In the genomic region with DNA sequence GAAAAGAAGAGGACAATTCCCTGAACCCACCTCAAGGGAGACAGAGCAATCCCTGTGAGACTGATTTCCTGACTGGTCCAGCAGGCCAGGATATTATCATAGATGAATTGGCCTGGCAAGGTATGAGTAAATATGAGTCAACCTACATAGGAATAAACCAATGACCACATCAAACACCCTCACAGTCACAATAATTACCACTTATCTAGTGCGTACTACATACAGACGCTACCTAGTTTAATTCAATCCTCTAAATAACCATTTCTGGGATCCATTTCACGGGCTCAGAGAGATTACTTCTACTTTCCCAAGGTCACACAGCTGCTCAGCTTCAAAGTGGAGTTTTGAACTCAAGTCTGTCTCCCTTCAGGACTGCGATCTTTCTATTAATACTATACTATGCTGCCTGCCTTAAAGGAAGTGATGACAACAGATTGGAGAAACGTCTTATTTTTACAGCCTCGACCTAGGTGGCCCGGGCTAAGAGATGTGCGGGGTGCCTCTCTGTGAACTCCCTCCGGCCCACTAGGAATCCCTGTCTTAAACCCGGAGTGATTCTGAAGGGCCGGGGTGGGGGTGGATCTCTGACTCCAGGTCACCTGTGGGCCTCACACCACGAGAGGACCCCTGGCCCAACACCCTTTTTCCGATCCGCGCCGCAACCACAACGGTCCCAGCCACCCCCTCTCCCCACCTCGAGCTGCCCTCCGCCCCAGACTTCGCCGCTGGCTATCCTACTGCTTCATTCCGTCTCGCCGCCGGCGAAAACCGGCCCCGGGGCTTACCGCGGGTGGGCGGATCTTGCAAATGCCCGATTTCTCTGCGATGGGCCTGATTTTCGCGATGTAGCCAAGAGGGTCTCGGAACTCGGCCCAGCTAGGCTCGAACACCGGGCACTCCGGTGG, we compare ENCODE assay signal across 8 cellular contexts. TPM values are rescaled to one million over a fixed set of nuclear protein-coding genes. Genes with fewer than 3 reads are reported as not detected.
A peak's percentile ranks its signal among the peaks of the same experiment; 100 is the strongest.
DNase-seq lines count a peak whose midpoint lies in the region; ATAC-seq and TF ChIP-seq lines count a peak whose summit lies in the region.

No MANE protein-coding gene starts in this region.

- H3K4me3 Mint-ChIP-seq in natural killer cell: peak overlapping the region; percentile 95

- no peak for TF ChIP-seq CTCF in natural killer cell (IDR thresholded peaks at IDR 0.05)

- peaks cover 28 to 60% of the 10 kb centered on the region in 2 donors for H3K4me1 Mint-ChIP-seq in natural killer cell

- peak; percentile 1 for DNase-seq in activated CD4-positive, alpha-beta T cell treated with anti-CD3 and anti-CD28 coated beads, Interleukin-2, amount 50 U/mL, for 1 hour
- peak; percentile 17 to 58 for DNase-seq in erythroblast (lab: John Stamatoyannopoulos, UW)
- DNase-seq in natural killer cell: no peak
- DNase-seq in superior temporal gyrus (ENCODE audit: extremely low spot score): no peak
- DNase-seq in medulla oblongata (ENCODE audit: extremely low spot score): no peak

- H3K9me3 ChIP-seq in ES-I3 (ENCODE audit: control insufficient read depth, insufficient read depth, low read length): no peaks in the 10 kb centered on the region

- H3K4me1 ChIP-seq in ES-I3 (ENCODE audit: insufficient read depth, low read length): no peaks in the 10 kb centered on the region; the same call in 1 of the 2 replicates

- H3K36me3 ChIP-seq in ES-I3 (ENCODE audit: insufficient read depth, low read length): no peaks in the 10 kb centered on the region; the same call in 1 of the 2 replicates

- H3K36me3 Mint-ChIP-seq in natural killer cell: no peaks in the 10 kb centered on the region

- peak overlapping the region; percentile 97 to 98 for H3K27ac Mint-ChIP-seq in natural killer cell

- intact Hi-C loops in natural killer cell (cut with micrococcal nuclease): no loop called here

- H3K9me3 Mint-ChIP-seq in natural killer cell: no peaks in the 10 kb centered on the region

- ATAC-seq in HG03159 (IDR thresholded peaks at IDR 0.05; ENCODE audit: unreplicated experiment): peak; percentile 20
- peak in 2 of 3 donors; percentile 1 to 16 for ATAC-seq in natural killer cell
- no peak for ATAC-seq in HG02981 (IDR thresholded peaks at IDR 0.05; ENCODE audit: unreplicated experiment)

- no peak for TF ChIP-seq POLR2A in erythroblast (IDR thresholded peaks at IDR 0.05; ENCODE audit: low read length)

- peak overlapping the region; percentile 73 for H3K9ac ChIP-seq in ES-I3 (ENCODE audit: low read depth, low read length)

- no peaks in the 10 kb centered on the region for H3K27me3 Mint-ChIP-seq in natural killer cell (ENCODE audit: low read depth in 2 of 2)

RNA-seq across cellular contexts. Expression of gene KDM5C, which starts 0.8 kb away (rescaled TPM):
- total RNA-seq in natural killer cell: 100 to 1,000 TPM; 191 to 307 (median 196) TPM

RNA-seq across cellular contexts. Expression of gene IQSEC2, which starts 57.2 kb away (rescaled TPM):
- total RNA-seq in natural killer cell: 1 to 10 TPM; 3.5 to 3.9 (median 3.7) TPM

Comparison
In these comparisons a context has a peak if more than half of its experiments do, and no peak if none do; other contexts are left out.
1. DNase-seq: peak in activated CD4-positive, alpha-beta T cell treated with anti-CD3 and anti-CD28 coated beads, Interleukin-2, amount 50 U/mL, for 1 hour (single experiment) and erythroblast (2 of 2); none in natural killer cell (single experiment), superior temporal gyrus (single experiment) and medulla oblongata (single experiment).